Comparison of ENCODE assay signal across 18 cellular contexts in genomic region chr3:58379351-58380073, GRCh38.
"Had no signal": no experiment of that assay in that cellular context is flagged by ENCODE, and none has a peak within 500 bp of the region (broad histone marks: within the 10 kb centered on the region; RNA-seq: fewer than 3 reads in every experiment).

No MANE protein-coding gene starts in this region.

- H3K27ac Mint-ChIP-seq: activated naive CD4-positive, alpha-beta T cell treated with anti-CD3 and anti-CD28 coated beads, Interleukin-2, amount 50 U/mL, for 24 hours; T-helper 17 cell had no signal

- H3K4me1 Mint-ChIP-seq: activated naive CD4-positive, alpha-beta T cell treated with anti-CD3 and anti-CD28 coated beads, Interleukin-2, amount 50 U/mL, for 24 hours had no signal

- H3K4me1 ChIP-seq: uterus had no signal

- H3K36me3 ChIP-seq: brain microvascular endothelial cell, pancreas, uterus had no signal

- H3K27ac ChIP-seq: brain microvascular endothelial cell, esophagus squamous epithelium, pancreas, tibial artery, uterus had no signal

- H3K9me3 ChIP-seq: esophagus squamous epithelium, pancreas, tibial artery, uterus had no signal

- H3K27me3 ChIP-seq: brain microvascular endothelial cell, esophagus squamous epithelium, pancreas, tibial artery, uterus had no signal

- DNase-seq: activated CD4-positive, alpha-beta T cell treated with anti-CD3 and anti-CD28 coated beads, Interleukin-2, amount 50 U/mL, for 48 hours; activated CD8-positive, alpha-beta memory T cell treated with anti-CD3 and anti-CD28 coated beads, Interleukin-2, amount 50 U/mL, for 4 hours; amygdala; brain microvascular endothelial cell; cerebellar nuclear complex; esophagus squamous epithelium; foreskin fibroblast; glutamatergic neuron; immature natural killer cell; pancreas; stimulated activated CD4-positive, alpha-beta T cell treated with anti-CD3 and anti-CD28 coated beads, Interleukin-4, amount 100 ng/mL, for 1 hour; stimulated activated CD8-positive, alpha-beta memory T cell treated with anti-CD3 and anti-CD28 coated beads, Interleukin-4, amount 100 ng/mL, for 48 hours; T-helper 17 cell; tibial artery; uterus had no signal

- H3K4me3 ChIP-seq: esophagus squamous epithelium, lung, pancreas, tibial artery, uterus had no signal

- H3K9me3 Mint-ChIP-seq: activated naive CD4-positive, alpha-beta T cell treated with anti-CD3 and anti-CD28 coated beads, Interleukin-2, amount 50 U/mL, for 24 hours; immature natural killer cell had no signal

- H3K27me3 Mint-ChIP-seq: activated naive CD4-positive, alpha-beta T cell treated with anti-CD3 and anti-CD28 coated beads, Interleukin-2, amount 50 U/mL, for 24 hours; T-helper 17 cell had no signal

- H3K4me3 Mint-ChIP-seq: activated naive CD4-positive, alpha-beta T cell treated with anti-CD3 and anti-CD28 coated beads, Interleukin-2, amount 50 U/mL, for 24 hours; immature natural killer cell; T-helper 17 cell had no signal

- ATAC-seq: activated CD4-positive, CD25-positive, alpha-beta regulatory T cell treated with anti-CD3 and anti-CD28 coated beads, Interleukin-2, amount 50 U/mL, for 24 hours; pancreas; T-helper 17 cell had no signal
